ENCODE assay signal across 15 cellular contexts in the genomic region with DNA sequence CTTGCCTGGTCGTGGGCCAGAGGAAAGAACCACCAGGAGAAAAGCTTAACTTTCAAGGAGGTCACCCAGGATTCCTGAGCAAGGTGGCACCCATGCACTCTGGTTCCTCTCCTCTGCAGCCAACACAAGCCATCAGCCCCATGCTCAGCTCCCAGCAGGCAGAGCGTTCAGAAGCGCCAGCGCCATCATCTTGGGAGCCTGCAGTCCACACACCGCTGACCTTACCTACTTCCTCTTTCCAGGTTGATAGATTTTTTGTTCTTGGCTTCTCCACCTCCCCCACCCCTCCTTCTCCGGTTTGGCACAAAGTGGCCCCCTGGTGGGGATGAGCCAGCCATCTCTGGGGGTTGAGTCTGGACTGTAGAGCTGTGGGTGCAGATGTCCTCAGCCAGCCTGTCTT. TPM values are rescaled to one million over a fixed set of nuclear protein-coding genes. Genes with fewer than 3 reads are reported as not detected.
DNase-seq lines count a peak whose midpoint lies in the region; ATAC-seq and TF ChIP-seq lines count a peak whose summit lies in the region.
"Had no signal": no experiment of that assay in that cellular context is flagged by ENCODE, and none has a peak within 500 bp of the region (broad histone marks: within the 10 kb centered on the region; RNA-seq: fewer than 3 reads in every experiment).

No MANE protein-coding gene starts in this region.

- H3K27me3 ChIP-seq in brain microvascular endothelial cell (replicated peaks): peaks cover 52% of the 10 kb centered on the region

- H3K36me3 Mint-ChIP-seq in progenitor cell of endocrine pancreas (ENCODE audit: insufficient read depth): peaks cover 4% of the 10 kb centered on the region
- H3K36me3 Mint-ChIP-seq: activated naive CD8-positive, alpha-beta T cell treated with anti-CD3 and anti-CD28 coated beads, Interleukin-2, amount 10 ng/mL, durations not matched to agents 7 days and 5 days; naive thymus-derived CD4-positive, alpha-beta T cell had no signal

- H3K27ac Mint-ChIP-seq in progenitor cell of endocrine pancreas: peak overlapping the region; percentile 77
- H3K27ac Mint-ChIP-seq: activated naive CD8-positive, alpha-beta T cell treated with anti-CD3 and anti-CD28 coated beads, Interleukin-2, amount 10 ng/mL, durations not matched to agents 7 days and 5 days; naive thymus-derived CD4-positive, alpha-beta T cell; T-helper 2 cell treated with Interferon-gamma antibody and Interleukin-4, amounts not matched to agents 5 μg/mL and 100 μg/mL, for 36 hours had no signal

- DNase-seq in NCI-H1092 treated with DMSO at 0.1 percent for 48 hours (lab: John Stamatoyannopoulos, UW) (peak; percentile 18), NCI-H1092 (lab: John Stamatoyannopoulos, UW) (no peak), NCI-H2107 treated with DMSO at 0.1 percent for 48 hours (lab: John Stamatoyannopoulos, UW; ENCODE audit: unreplicated experiment) (peak; percentile 58), brain microvascular endothelial cell (no peak), progenitor cell of endocrine pancreas (ENCODE audit: low spot score, unreplicated experiment) (no peak), GDM1 (lab: John Stamatoyannopoulos, UW) (no peak), omental fat pad (ENCODE audit: low spot score) (no peak)
- DNase-seq: activated naive CD8-positive, alpha-beta T cell treated with anti-CD3 and anti-CD28 coated beads, Interleukin-2, amount 10 ng/mL, durations not matched to agents 7 days and 5 days; naive thymus-derived CD4-positive, alpha-beta T cell; small intestine; trophoblast cell had no signal

- peaks cover 19% of the 10 kb centered on the region for H3K4me1 Mint-ChIP-seq in progenitor cell of endocrine pancreas (ENCODE audit: low read depth)

- ATAC-seq in HG02571 (IDR thresholded peaks at IDR 0.05; ENCODE audit: unreplicated experiment) (no peak), omental fat pad (ENCODE audit: low FRiP score) (no peak)
- ATAC-seq: naive thymus-derived CD4-positive, alpha-beta T cell had no signal

- H3K4me3 Mint-ChIP-seq in progenitor cell of endocrine pancreas (ENCODE audit: low read depth): peak overlapping the region; percentile 84
- H3K4me3 Mint-ChIP-seq: activated naive CD8-positive, alpha-beta T cell treated with anti-CD3 and anti-CD28 coated beads, Interleukin-2, amount 10 ng/mL, durations not matched to agents 7 days and 5 days; T-helper 2 cell treated with Interferon-gamma antibody and Interleukin-4, amounts not matched to agents 5 μg/mL and 100 μg/mL, for 36 hours had no signal

- H3K9me3 Mint-ChIP-seq in progenitor cell of endocrine pancreas (ENCODE audit: low read depth): no peaks in the 10 kb centered on the region
- H3K9me3 Mint-ChIP-seq: activated naive CD8-positive, alpha-beta T cell treated with anti-CD3 and anti-CD28 coated beads, Interleukin-2, amount 10 ng/mL, durations not matched to agents 7 days and 5 days; naive thymus-derived CD4-positive, alpha-beta T cell; T-helper 2 cell treated with Interferon-gamma antibody and Interleukin-4, amounts not matched to agents 5 μg/mL and 100 μg/mL, for 36 hours had no signal

- H3K27me3 Mint-ChIP-seq in progenitor cell of endocrine pancreas: peaks cover 29% of the 10 kb centered on the region

- H3K27ac ChIP-seq in brain microvascular endothelial cell: no peak overlapping the region

- TF ChIP-seq CTCF in brain microvascular endothelial cell (IDR thresholded peaks at IDR 0.05; ENCODE audit: low read depth, low read length, missing control alignments): peak; percentile 27
- TF ChIP-seq CTCF in progenitor cell of endocrine pancreas (IDR thresholded peaks at IDR 0.05; ENCODE audit: unreplicated experiment): peak; percentile 20
- no peak for TF ChIP-seq CTCF in omental fat pad (IDR thresholded peaks at IDR 0.05)

- in situ Hi-C loops in brain microvascular endothelial cell (cut with HindIII; ENCODE audit: low pct_ligation_motif_present, low sequenced_read_pairs): no loop called here

- no peaks in the 10 kb centered on the region for H3K36me3 ChIP-seq in brain microvascular endothelial cell (replicated peaks)

- H3K4me3 ChIP-seq in brain microvascular endothelial cell (ENCODE audit: low read depth, low read length): no peak overlapping the region

RNA-seq across cellular contexts. Expression of gene WDR86, which starts 1.7 kb away (rescaled TPM):
- total RNA-seq in progenitor cell of endocrine pancreas (80.6 and 82.9 TPM in 2 replicates), omental fat pad (10 to 100 TPM; 17.2 to 41.5 (median 22.1) TPM)
- total RNA-seq: A172; activated CD8-positive, alpha-beta memory T cell treated with anti-CD3 and anti-CD28 coated beads for 36 hours had no signal

RNA-seq across cellular contexts. Expression of gene CRYGN, which starts 28.4 kb away (rescaled TPM):
- total RNA-seq in progenitor cell of endocrine pancreas: 2.5 and 3.2 TPM in 2 replicates
- 1 to 10 TPM in 1 of 4 donors, not detected in 3; 1.0 TPM for total RNA-seq in omental fat pad
- total RNA-seq: A172; activated CD8-positive, alpha-beta memory T cell treated with anti-CD3 and anti-CD28 coated beads for 36 hours had no signal

Comparison
In these comparisons a context has a peak if more than half of its experiments do, and no peak if none do; other contexts are left out.
1. DNase-seq: peak in NCI-H1092 treated with DMSO at 0.1 percent for 48 hours (single experiment) and NCI-H2107 treated with DMSO at 0.1 percent for 48 hours (single experiment); none in NCI-H1092 (single experiment), brain microvascular endothelial cell (single experiment), progenitor cell of endocrine pancreas (single experiment), GDM1 (single experiment) and omental fat pad (single experiment).
2. CTCF ChIP-seq: peak in brain microvascular endothelial cell (single experiment) and progenitor cell of endocrine pancreas (single experiment); none in omental fat pad (0 of 3).